13 cellular contexts compared by ENCODE assay signal in genomic region chr1:206737729-206738222, GRCh38. TPM values are rescaled to one million over a fixed set of nuclear protein-coding genes. Genes with fewer than 3 reads are reported as not detected.
DNase-seq lines count a peak whose midpoint lies in the region; ATAC-seq and TF ChIP-seq lines count a peak whose summit lies in the region.
"Had no signal": no experiment of that assay in that cellular context is flagged by ENCODE, and none has a peak within 500 bp of the region (broad histone marks: within the 10 kb centered on the region; RNA-seq: fewer than 3 reads in every experiment).

No MANE protein-coding gene starts in this region.

- no peaks in the 10 kb centered on the region for H3K9me3 Mint-ChIP-seq in activated CD8-positive, alpha-beta T cell treated with anti-CD3 and anti-CD28 coated beads, Interleukin-2, amount 10 ng/mL, durations not matched to agents 7 days and 5 days (ENCODE audit: insufficient read depth)

- CTCF ChIA-PET in activated CD8-positive, alpha-beta T cell treated with anti-CD3 and anti-CD28 coated beads, Interleukin-2, amount 10 ng/mL, durations not matched to agents 7 days and 5 days (lab: Charles Lee): interaction anchor here (0.7 to 18.6 kb wide), 12 partner anchors 11 to 244 kb away, joined by 3 to 724 read pairs (median 3); partner anchors contain the start of genes FCMR, IL10 and IL19

- POLR2A ChIA-PET in activated CD8-positive, alpha-beta T cell treated with anti-CD3 and anti-CD28 coated beads, Interleukin-2, amount 10 ng/mL, durations not matched to agents 7 days and 5 days (lab: Charles Lee): interaction anchor here (0.6 to 0.8 kb wide), 2 partner anchors 66 to 216 kb away, joined by 3 read pairs; no protein-coding TSS in a partner anchor

- H3K36me3 Mint-ChIP-seq in activated CD8-positive, alpha-beta T cell treated with anti-CD3 and anti-CD28 coated beads, Interleukin-2, amount 10 ng/mL, durations not matched to agents 7 days and 5 days (ENCODE audit: low read depth): peaks cover 25% of the 10 kb centered on the region

- no peaks in the 10 kb centered on the region for H3K9me3 ChIP-seq in right atrium auricular region
- no peaks in the 10 kb centered on the region for H3K9me3 ChIP-seq in upper lobe of right lung

- H3K27ac Mint-ChIP-seq in activated CD8-positive, alpha-beta T cell treated with anti-CD3 and anti-CD28 coated beads, Interleukin-2, amount 10 ng/mL, durations not matched to agents 7 days and 5 days: peak overlapping the region; percentile 62

- H3K27ac ChIP-seq in right atrium auricular region (peak overlapping the region; percentile 49 to 69), upper lobe of right lung (peak overlapping the region; percentile 9)

- H3K4me3 Mint-ChIP-seq in activated CD8-positive, alpha-beta T cell treated with anti-CD3 and anti-CD28 coated beads, Interleukin-2, amount 10 ng/mL, durations not matched to agents 7 days and 5 days: no peak overlapping the region

- TF ChIP-seq CTCF in right atrium auricular region (IDR thresholded peaks at IDR 0.05) (no peak), upper lobe of right lung (IDR thresholded peaks at IDR 0.05) (no peak)

- DNase-seq in Right ventricle myocardium inferior (ENCODE audit: missing footprints) (no peak), cardiac septum (ENCODE audit: low spot score) (no peak), right atrium auricular region (ENCODE audit: low spot score) (no peak), upper lobe of right lung (no peak), dermis blood vessel endothelial cell (no peak), DMS114 treated with DMSO at 0.1 percent for 48 hours (lab: John Stamatoyannopoulos, UW; ENCODE audit: unreplicated experiment) (no peak)
- DNase-seq in activated CD8-positive, alpha-beta T cell treated with anti-CD3 and anti-CD28 coated beads, Interleukin-2, amount 10 ng/mL, durations not matched to agents 7 days and 5 days: no peak
- DNase-seq: NCI-H1105, NCI-H82 had no signal

- H3K27me3 ChIP-seq in right atrium auricular region: no peaks in the 10 kb centered on the region
- H3K27me3 ChIP-seq in upper lobe of right lung: no peaks in the 10 kb centered on the region

- ATAC-seq in Right ventricle myocardium inferior (peak; percentile 51), upper lobe of right lung (no peak), HG03196 (IDR thresholded peaks at IDR 0.05; ENCODE audit: unreplicated experiment) (no peak)
- ATAC-seq in activated CD8-positive, alpha-beta T cell treated with anti-CD3 and anti-CD28 coated beads, Interleukin-2, amount 10 ng/mL, durations not matched to agents 7 days and 5 days: peak; percentile 6

- peaks cover 0 to 50% of the 10 kb centered on the region in 2 donors for H3K4me1 ChIP-seq in right atrium auricular region
- peaks cover 13% of the 10 kb centered on the region for H3K4me1 ChIP-seq in upper lobe of right lung

- H3K4me1 Mint-ChIP-seq in activated CD8-positive, alpha-beta T cell treated with anti-CD3 and anti-CD28 coated beads, Interleukin-2, amount 10 ng/mL, durations not matched to agents 7 days and 5 days (ENCODE audit: low read depth): peaks cover 85% of the 10 kb centered on the region

- H3K4me3 ChIP-seq in right atrium auricular region (no peak overlapping the region), upper lobe of right lung (no peak overlapping the region)
- H3K4me3 ChIP-seq: lung had no signal

- intact Hi-C loops in Right ventricle myocardium inferior (cut with DNase I): loop anchor here (5.0 kb wide), 2 partner anchors 65 to 175 kb away; no protein-coding TSS in a partner anchor
- intact Hi-C loops in cardiac septum (cut with DNase I): no loop called here
- intact Hi-C loops in upper lobe of right lung (cut with DNase I): no loop called here

- peaks cover 29% of the 10 kb centered on the region for H3K36me3 ChIP-seq in right atrium auricular region
- peaks cover 16% of the 10 kb centered on the region for H3K36me3 ChIP-seq in upper lobe of right lung

- no peaks in the 10 kb centered on the region for H3K27me3 Mint-ChIP-seq in activated CD8-positive, alpha-beta T cell treated with anti-CD3 and anti-CD28 coated beads, Interleukin-2, amount 10 ng/mL, durations not matched to agents 7 days and 5 days (ENCODE audit: low read depth)

RNA-seq across cellular contexts. Expression of gene IL19, which starts 32.8 kb away (rescaled TPM):
- total RNA-seq in Right ventricle myocardium inferior (not detected), cardiac septum (not detected), right atrium auricular region (not detected), upper lobe of right lung (not detected), dermis blood vessel endothelial cell (not detected in 2 replicates)
- not detected for total RNA-seq in activated CD8-positive, alpha-beta T cell treated with anti-CD3 and anti-CD28 coated beads, Interleukin-2, amount 10 ng/mL, durations not matched to agents 7 days and 5 days
- total RNA-seq: dermis microvascular lymphatic vessel endothelial cell, renal cortical epithelial cell had no signal

RNA-seq across cellular contexts. Expression of gene IL10, which starts 34.5 kb away (rescaled TPM):
- total RNA-seq in Right ventricle myocardium inferior (0.54 TPM), cardiac septum (0.43 TPM), right atrium auricular region (1 to 10 TPM in 1 of 2 donors, under 1 TPM in 1; 0.93 to 3.1 TPM), upper lobe of right lung (0.67 TPM), dermis blood vessel endothelial cell (not detected in 2 replicates)
- under 1 TPM in 1 of 2 experiments, not detected in 1; 0.32 TPM for total RNA-seq in activated CD8-positive, alpha-beta T cell treated with anti-CD3 and anti-CD28 coated beads, Interleukin-2, amount 10 ng/mL, durations not matched to agents 7 days and 5 days
- total RNA-seq: dermis microvascular lymphatic vessel endothelial cell, renal cortical epithelial cell had no signal

RNA-seq across cellular contexts. Expression of gene MAPKAPK2, which starts 53.1 kb away (rescaled TPM):
- 214 TPM for total RNA-seq in Right ventricle myocardium inferior
- total RNA-seq in cardiac septum: 242 TPM
- total RNA-seq in activated CD8-positive, alpha-beta T cell treated with anti-CD3 and anti-CD28 coated beads, Interleukin-2, amount 10 ng/mL, durations not matched to agents 7 days and 5 days: 10 to 100 TPM; 59.0 to 61.3 TPM
- total RNA-seq in right atrium auricular region: 100 to 1,000 TPM; 136 to 158 TPM
- total RNA-seq in upper lobe of right lung: 92.3 TPM
- total RNA-seq in dermis blood vessel endothelial cell: 33.7 and 50.8 TPM in 2 replicates

Comparison
In these comparisons a context has a peak if more than half of its experiments do, and no peak if none do; other contexts are left out.
1. ATAC-seq: peak in Right ventricle myocardium inferior (single experiment) and activated CD8-positive, alpha-beta T cell treated with anti-CD3 and anti-CD28 coated beads, Interleukin-2, amount 10 ng/mL, durations not matched to agents 7 days and 5 days (single experiment); none in upper lobe of right lung (single experiment) and HG03196 (single experiment).